Comparison of ENCODE assay signal across 8 cellular contexts in the genomic region with DNA sequence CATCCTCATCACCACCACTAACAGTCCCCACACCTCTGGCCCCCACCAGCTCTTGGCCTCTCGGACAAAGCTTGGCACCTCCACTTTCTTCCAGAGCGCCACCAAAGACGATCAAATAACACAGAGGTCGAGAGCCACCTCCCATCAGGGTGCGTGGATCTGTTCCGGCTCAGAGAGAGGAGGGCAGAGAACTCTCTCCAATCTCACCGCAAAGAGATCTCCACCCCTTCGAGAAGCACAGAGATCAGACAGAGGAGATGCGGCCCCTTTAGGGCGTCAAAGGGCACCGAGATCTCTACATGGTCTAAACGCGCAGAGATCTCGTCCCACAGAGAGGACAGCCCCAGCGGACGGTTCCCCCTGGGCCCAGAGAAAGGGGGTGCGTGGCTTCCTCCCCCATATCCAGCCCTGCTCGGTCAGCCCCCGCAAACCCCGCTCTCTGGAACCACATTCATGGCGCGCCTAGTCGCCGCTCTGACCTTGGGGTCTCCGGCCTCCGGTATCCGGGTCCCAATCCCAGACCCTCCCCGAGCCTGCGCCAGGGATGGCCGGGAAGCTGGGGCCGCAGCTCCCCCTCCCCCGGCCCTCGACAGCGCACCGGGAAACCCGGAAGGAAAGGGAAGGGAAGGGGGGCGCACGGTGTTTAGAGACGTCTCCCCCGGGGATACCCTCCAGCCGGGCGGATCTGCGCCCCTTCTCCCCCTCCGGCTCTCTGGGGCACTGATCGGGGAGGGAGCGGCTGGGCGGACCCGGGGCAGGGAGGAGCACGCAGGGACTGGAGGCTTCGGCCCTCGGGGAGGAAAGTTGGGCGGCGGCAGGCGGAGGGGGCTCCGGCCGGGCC. TPM values are rescaled to one million over a fixed set of nuclear protein-coding genes. Genes with fewer than 3 reads are reported as not detected.
DNase-seq lines count a peak whose midpoint lies in the region; ATAC-seq, FAIRE-seq and TF ChIP-seq lines count a peak whose summit lies in the region.

No MANE protein-coding gene starts in this region.

- no peak for FAIRE-seq in HepG2 (lab: Jason Lieb, UNC)

- peaks cover 12% of the 10 kb centered on the region for H3K4me1 Mint-ChIP-seq in activated T-cell treated with anti-CD3 and anti-CD28 coated beads, Interleukin-2, amount 50 U/mL, for 24 hours (ENCODE audit: low read depth)
- H3K4me1 Mint-ChIP-seq in activated naive CD8-positive, alpha-beta T cell (ENCODE audit: low read depth): peaks cover 7% of the 10 kb centered on the region

- intact Hi-C loops in HepG2 (cut with micrococcal nuclease; ENCODE audit: unreplicated experiment): loop anchor here (5.0 kb wide), 2 partner anchors 178 to 193 kb away; no protein-coding TSS in a partner anchor
- intact Hi-C loops in transverse colon (cut with DNase I; ENCODE audit: low total_unique reads): loop anchor here (5.0 kb wide), 1 partner anchor 117 kb away; no protein-coding TSS in a partner anchor

- H3K27ac ChIP-seq in HepG2 (ENCODE audit: extremely low read length, insufficient read depth, low read length) (no peak overlapping the region), transverse colon (no peak overlapping the region)

- no peak; the same call in 2 of the 3 replicates for ATAC-seq in HepG2

- TF ChIP-seq CTCF in HepG2 (CRISPR knock-in tag; IDR thresholded peaks at IDR 0.05) (no peak), transverse colon (IDR thresholded peaks at IDR 0.05) (no peak)

- POLR2A ChIA-PET in HepG2 (lab: Yijun Ruan, JAX): no interaction called here

- in situ Hi-C loops in HepG2 (cut with HindIII; ENCODE audit: extremely low pct_ligation_motif_present, low pct_unique_long_range_greater_than_20kb) (loop anchor here (5.0 to 10.0 kb wide), 2 partner anchors 117 to 196 kb away; no protein-coding TSS in a partner anchor), transverse colon (cut with MboI; ENCODE audit: low pct_ligation_motif_present in 1 of 4, low pct_unique_long_range_greater_than_20kb in 1 of 4, low sequenced_read_pairs in 3 of 4) (loop anchor here in 2 of 4 donors (5.0 to 10.0 kb wide), 2 partner anchors 124 to 127 kb away; no protein-coding TSS in a partner anchor)

- H3K36me3 ChIP-seq in HepG2 (replicated peaks in 1 of 2; ENCODE audit: control insufficient read depth in 1 of 2, insufficient read depth in 2 of 2, low read length in 2 of 2): no peaks in the 10 kb centered on the region
- no peaks in the 10 kb centered on the region for H3K36me3 ChIP-seq in transverse colon

- no peaks in the 10 kb centered on the region for H3K9me3 Mint-ChIP-seq in activated T-cell treated with anti-CD3 and anti-CD28 coated beads, Interleukin-2, amount 50 U/mL, for 24 hours
- no peaks in the 10 kb centered on the region for H3K9me3 Mint-ChIP-seq in activated naive CD8-positive, alpha-beta T cell (ENCODE audit: low read depth)

- H3K4me3 Mint-ChIP-seq in activated T-cell treated with anti-CD3 and anti-CD28 coated beads, Interleukin-2, amount 50 U/mL, for 24 hours: peak overlapping the region; percentile 63
- H3K4me3 Mint-ChIP-seq in activated naive CD8-positive, alpha-beta T cell: peak overlapping the region; percentile 86

- H3K4me1 ChIP-seq in HepG2 (ENCODE audit: insufficient read depth, low read length) (peaks cover 13% of the 10 kb centered on the region), transverse colon (peaks cover 4 to 13% (median 10%) of the 10 kb centered on the region in 4 donors)

- peaks cover 23% of the 10 kb centered on the region for H3K27me3 Mint-ChIP-seq in activated T-cell treated with anti-CD3 and anti-CD28 coated beads, Interleukin-2, amount 50 U/mL, for 24 hours
- peaks cover 5% of the 10 kb centered on the region for H3K27me3 Mint-ChIP-seq in activated naive CD8-positive, alpha-beta T cell

- H3K9me3 ChIP-seq in HepG2 (ENCODE audit: low read length) (no peaks in the 10 kb centered on the region), transverse colon (no peaks in the 10 kb centered on the region)

- TF ChIP-seq RAD21 in HepG2 (CRISPR knock-in tag; IDR thresholded peaks at IDR 0.05): no peak

- no TSS peak for BruUV-seq in HepG2 (replicated peaks; lab: Mats Ljungman, UMichigan)

- no peak for TF ChIP-seq POLR2A in HepG2 (IDR thresholded peaks at IDR 0.05; ENCODE audit: insufficient read depth in 1 of 2, low read depth in 2 of 2, low read length in 2 of 2)
- no peak for TF ChIP-seq POLR2A in transverse colon (IDR thresholded peaks at IDR 0.05)

- no peaks in the 10 kb centered on the region for H3K79me2 ChIP-seq in HepG2 (ENCODE audit: insufficient read depth, low read length)

- H3K27ac Mint-ChIP-seq in activated T-cell treated with anti-CD3 and anti-CD28 coated beads, Interleukin-2, amount 50 U/mL, for 24 hours: no peak overlapping the region
- H3K27ac Mint-ChIP-seq in activated naive CD8-positive, alpha-beta T cell: no peak overlapping the region

- no peak overlapping the region for H3K9ac ChIP-seq in HepG2 (ENCODE audit: insufficient read depth, low read depth, low read length)

- CTCF ChIA-PET in HepG2 (lab: Yijun Ruan, JAX; ENCODE audit: low intra/inter-chr PET ratio, low total read pairs): no interaction called here

- no peak overlapping the region for H2AFZ ChIP-seq in HepG2 (ENCODE audit: low read length)

- DNase-seq in activated T-cell treated with anti-CD3 and anti-CD28 coated beads, Interleukin-2, amount 50 U/mL, for 24 hours: peak; percentile 36
- no peak for DNase-seq in activated T-cell treated with anti-CD3 and anti-CD28 coated beads, Interleukin-2, amount 50 U/mL, for 1 hour
- no peak for DNase-seq in HepG2 (ENCODE audit: low spot score)
- DNase-seq in transverse colon: no peak
- DNase-seq in epidermal melanocyte (ENCODE audit: insufficient read length, low spot score): no peak
- no peak for DNase-seq in COLO668 (lab: John Stamatoyannopoulos, UW; ENCODE audit: unreplicated experiment)
- DNase-seq in DMS153 (lab: John Stamatoyannopoulos, UW): no peak

- H3K4me3 ChIP-seq in HepG2 (replicated peaks in 1 of 3; ENCODE audit: insufficient read depth in 1 of 3, low read depth in 2 of 3, low read length in 3 of 3) (peak overlapping the region in 2 of 3 experiments; percentile 33 to 61; a peak in 3 of 6 replicates), transverse colon (peak overlapping the region; percentile 18 to 54 (median 46))

- 30% methylated on average over 16 of the region's 56 CpGs for WGBS in HepG2 (ENCODE audit: low lambda C conversion rate)
- WGBS in transverse colon (ENCODE audit: low coverage in 1 of 2), 2 donors: 12% methylated on average over 50 of the region's 56 CpGs; no CpG with 5 or more reads in 1 of the 2 donors

- peak overlapping the region; percentile 71 for H3K4me2 ChIP-seq in HepG2 (ENCODE audit: low read depth, low read length)

- H3K36me3 Mint-ChIP-seq in activated T-cell treated with anti-CD3 and anti-CD28 coated beads, Interleukin-2, amount 50 U/mL, for 24 hours (ENCODE audit: low read depth): no peaks in the 10 kb centered on the region
- H3K36me3 Mint-ChIP-seq in activated naive CD8-positive, alpha-beta T cell: no peaks in the 10 kb centered on the region

- TF ChIP-seq EP300 in HepG2 (IDR thresholded peaks at IDR 0.05; ENCODE audit: low read depth in 2 of 2, low read length in 2 of 2): no peak
- no peak for TF ChIP-seq EP300 in HepG2 (CRISPR knock-in tag; IDR thresholded peaks at IDR 0.05; ENCODE audit: borderline replicate concordance)
- no peak for TF ChIP-seq EP300 in transverse colon (IDR thresholded peaks at IDR 0.05; ENCODE audit: low read depth)

- H4K20me1 ChIP-seq in HepG2 (ENCODE audit: insufficient read depth, low read length): no peaks in the 10 kb centered on the region

- H3K27me3 ChIP-seq in HepG2 (ENCODE audit: control insufficient read depth in 1 of 2, insufficient read depth in 2 of 2, low read length in 2 of 2): peaks cover 6 to 55% of the 10 kb centered on the region in 2 experiments
- peaks cover 45% of the 10 kb centered on the region for H3K27me3 ChIP-seq in transverse colon

TF ChIP-seq in HepG2, 621 proteins besides CTCF, POLR2A, EP300 and RAD21 (continues in another document):
- no peak for TF ChIP-seq ZSCAN29 (CRISPR knock-in tag; conservative IDR thresholded peaks at IDR 0.05)
- no peak for TF ChIP-seq MBD4 (IDR thresholded peaks at IDR 0.05; ENCODE audit: borderline replicate concordance, low read length)
- TF ChIP-seq STAG1 (CRISPR knock-in tag; IDR thresholded peaks at IDR 0.05): no peak
- TF ChIP-seq ZNF333 (CRISPR knock-in tag; IDR thresholded peaks at IDR 0.05; ENCODE audit: borderline replicate concordance): no peak
- TF ChIP-seq XRCC5 (optimal IDR thresholded peaks at IDR 0.05; ENCODE audit: low read length): no peak
- no peak for TF ChIP-seq ZNF816 (CRISPR knock-in tag; IDR thresholded peaks at IDR 0.05; ENCODE audit: borderline replicate concordance)
- TF ChIP-seq KLF11 (CRISPR knock-in tag; IDR thresholded peaks at IDR 0.05): no peak

RNA-seq across cellular contexts. Expression of a gene that starts 0.6 kb away (rescaled TPM):
- not detected in 2 replicates for total RNA-seq in HepG2 (2016; rRNA removed; fragmentation: Illumina TruSeq; extraction: Trizol)
- total RNA-seq in HepG2 (2016; cell fraction: cytosol; rRNA removed; fragmentation: Illumina TruSeq; extraction: Trizol; ENCODE audit: low read depth): not detected in 2 replicates
- not detected in 2 replicates for total RNA-seq in HepG2 (2016; cell fraction: insoluble cytoplasmic fraction; rRNA removed; fragmentation: Illumina TruSeq; extraction: Trizol)
- not detected in 2 replicates for total RNA-seq in HepG2 (2016; cell fraction: membrane; rRNA removed; fragmentation: Illumina TruSeq; extraction: Trizol)
- not detected in 2 replicates for total RNA-seq in HepG2 (2016; cell fraction: nucleus; rRNA removed; fragmentation: Illumina TruSeq; extraction: Trizol)
- 0.07 and 0.22 TPM in 2 replicates for polyA plus RNA-seq in HepG2 (2011; rRNA removed)
- 0.06 and 0.07 TPM in 2 replicates for polyA plus RNA-seq in HepG2 (2011; cell fraction: cytosol; rRNA removed)
- polyA plus RNA-seq in HepG2 (2011; cell fraction: nucleus; rRNA removed): 0.09 and 0.10 TPM in 2 replicates
- 0.07 and 0.08 TPM in 2 replicates for polyA plus RNA-seq in HepG2 (2012)
- not detected in 2 replicates for polyA plus RNA-seq in HepG2 (2016; cell fraction: cytosol; fragmentation: Illumina TruSeq; extraction: Trizol; ENCODE audit: low read depth)
- not detected in 2 replicates for polyA plus RNA-seq in HepG2 (2016; cell fraction: insoluble cytoplasmic fraction; fragmentation: Illumina TruSeq; extraction: Trizol; ENCODE audit: low read depth)
- not detected in 2 replicates for polyA plus RNA-seq in HepG2 (2016; cell fraction: membrane; fragmentation: Illumina TruSeq; extraction: Trizol; ENCODE audit: low read depth)
- not detected in 2 replicates for polyA plus RNA-seq in HepG2 (2016; cell fraction: nucleus; fragmentation: Illumina TruSeq; extraction: Trizol; ENCODE audit: insufficient read depth, low read depth)
- polyA minus RNA-seq in HepG2 (2011; rRNA and poly(A)+ RNA removed; ENCODE audit: low replicate concordance): 0.07 and 1.0 TPM in 2 replicates
- polyA minus RNA-seq in HepG2 (2011; cell fraction: cytosol; rRNA and poly(A)+ RNA removed): not detected in 2 replicates
- polyA minus RNA-seq in HepG2 (2011; cell fraction: nucleus; rRNA and poly(A)+ RNA removed): not detected in 2 replicates
- total RNA-seq in transverse colon: under 1 TPM in 2 of 4 donors, not detected in 2; 0.16 to 0.27 TPM
